Comparison of ENCODE assay signal across 21 cellular contexts in the genomic region with DNA sequence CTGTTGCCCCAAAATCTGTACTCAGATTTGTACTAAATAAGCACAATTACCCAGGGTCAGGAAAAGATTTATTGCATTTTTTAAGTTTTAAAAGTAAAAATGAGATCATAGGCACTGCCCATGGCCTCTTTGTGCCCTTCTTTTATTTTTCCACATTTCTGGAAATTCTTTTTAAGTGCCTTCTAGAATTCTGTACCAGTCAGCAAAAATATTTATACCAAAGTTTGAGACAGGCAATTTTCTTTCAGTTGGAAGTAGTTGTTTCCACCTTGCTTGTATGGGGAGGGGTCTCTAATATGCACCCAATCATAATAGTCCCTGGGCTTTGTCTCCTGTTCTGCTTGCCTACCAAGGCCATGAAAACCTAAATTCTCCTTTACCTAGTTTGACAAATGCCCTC. TPM values are rescaled to one million over a fixed set of nuclear protein-coding genes. Genes with fewer than 3 reads are reported as not detected.
DNase-seq lines count a peak whose midpoint lies in the region; ATAC-seq, FAIRE-seq and TF ChIP-seq lines count a peak whose summit lies in the region.
"Had no signal": no experiment of that assay in that cellular context is flagged by ENCODE, and none has a peak within 500 bp of the region (broad histone marks: within the 10 kb centered on the region; RNA-seq: fewer than 3 reads in every experiment).

No MANE protein-coding gene starts in this region.

- H3K4me2 ChIP-seq in A549, result no peak overlapping the region
- H3K4me2 ChIP-seq in H9 (ENCODE audit: insufficient read depth, insufficient read length, low read length), result no peak overlapping the region
- H3K4me2 ChIP-seq in K562 (ENCODE audit: insufficient read depth, low read length), result no peak overlapping the region
- H3K4me2 ChIP-seq in hepatocyte, result no peak overlapping the region
- H3K4me2 ChIP-seq: BLaER1 treated with 17β-estradiol and CSF1 and Interleukin-3, amounts not matched to agents 10 nM and 100 nM had no signal

- no peak for TF ChIP-seq POLR2A in A549 (IDR thresholded peaks at IDR 0.05; ENCODE audit: low read length)
- TF ChIP-seq POLR2A in K562 (conservative IDR thresholded peaks at IDR 0.05), result no peak

- peaks cover under 1% of the 10 kb centered on the region for H3K23me2 ChIP-seq in H9 (ENCODE audit: insufficient read length, low read depth, low read length, poor library complexity, severe bottlenecking)

- no peak overlapping the region for H3K4me3 ChIP-seq in A549
- no peak overlapping the region for H3K4me3 ChIP-seq in K562
- no peak overlapping the region for H3K4me3 ChIP-seq in hepatocyte
- H3K4me3 ChIP-seq: BLaER1 treated with 17β-estradiol and CSF1 and Interleukin-3, amounts not matched to agents 10 nM and 100 nM had no signal

- TF ChIP-seq RAD21 in A549 (conservative IDR thresholded peaks at IDR 0.05 in 1 of 2, IDR thresholded peaks at IDR 0.05 in 1 of 2) (no peak), K562 (CRISPR knock-in tag; conservative IDR thresholded peaks at IDR 0.05 in 1 of 2, IDR thresholded peaks at IDR 0.05 in 1 of 2) (no peak)

- no peaks in the 10 kb centered on the region for H3K9me3 Mint-ChIP-seq in H9
- H3K9me3 Mint-ChIP-seq: CD4-positive, alpha-beta T cell; CD8-positive, alpha-beta T cell had no signal

- H3K9ac ChIP-seq in H9 (ENCODE audit: extremely low read depth, insufficient read length, low read length), result no peak overlapping the region
- no peak overlapping the region for H3K9ac ChIP-seq in K562 (ENCODE audit: insufficient read depth in 1 of 2, low read depth in 2 of 2, low read length in 2 of 2)
- H3K9ac ChIP-seq: BLaER1 treated with 17β-estradiol and CSF1 and Interleukin-3, amounts not matched to agents 10 nM and 100 nM had no signal

- H3K27me3 ChIP-seq in H9 (ENCODE audit: insufficient read depth, low read length) (no peaks in the 10 kb centered on the region), K562 (ENCODE audit: control insufficient read depth in 2 of 2, insufficient read depth in 2 of 2, low read length in 2 of 2) (peaks cover 0 to 13% of the 10 kb centered on the region in 2 experiments; a peak in 1 of 5 replicates), hepatocyte (no peaks in the 10 kb centered on the region)
- H3K27me3 ChIP-seq: BLaER1 treated with 17β-estradiol and CSF1 and Interleukin-3, amounts not matched to agents 10 nM and 100 nM had no signal

- H2BK120ac ChIP-seq in H9 (ENCODE audit: low read depth, low read length, poor library complexity, severe bottlenecking), result no peak overlapping the region

- no peaks in the 10 kb centered on the region for H3K36me3 ChIP-seq in K562 (ENCODE audit: control insufficient read depth, insufficient read depth, low read length)
- no peaks in the 10 kb centered on the region for H3K36me3 ChIP-seq in hepatocyte (replicated peaks; ENCODE audit: insufficient read depth, low read depth)
- H3K36me3 ChIP-seq: BLaER1 treated with 17β-estradiol and CSF1 and Interleukin-3, amounts not matched to agents 10 nM and 100 nM had no signal

- H3K4me1 Mint-ChIP-seq in H9, result peaks cover 18 to 24% of the 10 kb centered on the region in 2 experiments

- no peak overlapping the region for H2BK15ac ChIP-seq in H9 (ENCODE audit: low read depth, low read length)

- no peaks in the 10 kb centered on the region for H3K79me1 ChIP-seq in H9 (ENCODE audit: insufficient read depth, low read depth, low read length, poor library complexity, severe bottlenecking)

- intact Hi-C loops in K562 (cut with micrococcal nuclease), result loop anchor here (5.0 kb wide), 1 partner anchor 411 kb away; no protein-coding TSS in a partner anchor

- no peaks in the 10 kb centered on the region for H3K36me3 Mint-ChIP-seq in H9 (ENCODE audit: insufficient read depth in 1 of 3, low read depth in 3 of 3)
- H3K36me3 Mint-ChIP-seq: CD8-positive, alpha-beta T cell had no signal

- no peaks in the 10 kb centered on the region for H3K9me1 ChIP-seq in K562 (ENCODE audit: control insufficient read depth, insufficient read depth, low read length)

- H3K9me3 ChIP-seq in A549 (no peaks in the 10 kb centered on the region), H9 (ENCODE audit: control insufficient read depth, low read depth, low read length) (no peaks in the 10 kb centered on the region), K562 (replicated peaks; ENCODE audit: control insufficient read depth, insufficient read depth, low read depth, low read length) (no peaks in the 10 kb centered on the region), hepatocyte (ENCODE audit: low read depth) (no peaks in the 10 kb centered on the region)
- H3K9me3 ChIP-seq: BLaER1 treated with 17β-estradiol and CSF1 and Interleukin-3, amounts not matched to agents 10 nM and 100 nM; Caco-2 had no signal

- H2BK12ac ChIP-seq in H9 (ENCODE audit: insufficient read length, low read depth, low read length), result peak overlapping the region; percentile 58

- no peak for ATAC-seq in A549
- ATAC-seq in K562, result no peak
- ATAC-seq: CD8-positive, alpha-beta T cell had no signal

- H3K56ac ChIP-seq in H9 (ENCODE audit: insufficient read length, low read depth, low read length), result no peak overlapping the region

- H3K27ac ChIP-seq in A549 (no peak overlapping the region), H9 (ENCODE audit: insufficient read length, low read depth, low read length) (no peak overlapping the region), K562 (ENCODE audit: extremely low read depth, low read depth, low read length) (no peak overlapping the region), hepatocyte (no peak overlapping the region)
- H3K27ac ChIP-seq: BLaER1 treated with 17β-estradiol and CSF1 and Interleukin-3, amounts not matched to agents 10 nM and 100 nM; C4-2B had no signal

- no peak for TF ChIP-seq CTCF in A549 (IDR thresholded peaks at IDR 0.05)
- TF ChIP-seq CTCF in H9 (conservative IDR thresholded peaks at IDR 0.05), result no peak
- TF ChIP-seq CTCF in K562 (IDR thresholded peaks at IDR 0.05 in 2 of 3, conservative IDR thresholded peaks at IDR 0.05 in 1 of 3; ENCODE audit: insufficient read depth in 2 of 3, low read depth in 1 of 3, low read length in 3 of 3), result no peak
- TF ChIP-seq CTCF in hepatocyte (IDR thresholded peaks at IDR 0.05; ENCODE audit: poor library complexity), result no peak

- no peak overlapping the region for H3K18ac ChIP-seq in H9 (ENCODE audit: insufficient read length, low read depth, low read length)

- H3K79me2 ChIP-seq in H9 (ENCODE audit: insufficient read depth, low read length), result no peaks in the 10 kb centered on the region
- no peaks in the 10 kb centered on the region for H3K79me2 ChIP-seq in K562 (ENCODE audit: control insufficient read depth, insufficient read depth, low read length)
- H3K79me2 ChIP-seq in hepatocyte, result no peaks in the 10 kb centered on the region

- no peak overlapping the region for H4K8ac ChIP-seq in H9 (replicated peaks; ENCODE audit: insufficient read length, low read depth, low read length)

- H2BK20ac ChIP-seq in H9 (ENCODE audit: low read depth, low read length, poor library complexity, severe bottlenecking), result no peak overlapping the region

- CTCF ChIA-PET in A549 (lab: Yijun Ruan, JAX) (interaction anchor here (1.1 to 12.1 kb wide), 5 partner anchors 10 to 78 kb away, joined by 3 to 178 read pairs (median 12); no protein-coding TSS in a partner anchor), K562 (lab: Yijun Ruan, JAX; ENCODE audit: low intra/inter-chr PET ratio) (no interaction called here)

- no peak for DNase-seq in A549 (ENCODE audit: low read depth in 1 of 2, low spot score in 1 of 2)
- DNase-seq in H9, result no peak
- DNase-seq in K562 (ENCODE audit: extremely low read depth in 1 of 4, low spot score in 3 of 4), result no peak
- no peak for DNase-seq in GM19240 (ENCODE audit: insufficient read length, low spot score)
- DNase-seq in hepatocyte (ENCODE audit: low spot score), result no peak
- DNase-seq: 8988T; AML-193; Caco-2; Calu3; CD4-positive, alpha-beta T cell; CD8-positive, alpha-beta T cell; DMS79 treated with DMSO at 0.1 percent for 48 hours; GF-D8 had no signal

- no peak overlapping the region for H2BK5ac ChIP-seq in H9 (ENCODE audit: insufficient read length, low read length)

- H3K23ac ChIP-seq in H9 (ENCODE audit: insufficient read length, low read depth, low read length), result no peak overlapping the region

- H2AFZ ChIP-seq in H9 (ENCODE audit: low read length), result no peak overlapping the region
- H2AFZ ChIP-seq in K562 (ENCODE audit: low read depth, low read length), result no peak overlapping the region
- H2AFZ ChIP-seq in hepatocyte, result no peak overlapping the region

- POLR2A ChIA-PET in A549 (lab: Yijun Ruan, JAX) (no interaction called here), K562 (lab: Yijun Ruan, JAX) (interaction anchor here (0.6 kb wide), 1 partner anchor 69 kb away, joined by 3 read pairs; no protein-coding TSS in a partner anchor)

- H4K91ac ChIP-seq in H9 (ENCODE audit: insufficient read length, low read depth, low read length), result no peak overlapping the region

- no peak for FAIRE-seq in A549 (lab: Jason Lieb, UNC)
- FAIRE-seq in K562 (lab: Jason Lieb, UNC), result no peak
- FAIRE-seq: A204.1, D721Med, G401.6, GM12891, GM19239 had no signal

- no peak for TF ChIP-seq EP300 in A549 (IDR thresholded peaks at IDR 0.05)
- no peak for TF ChIP-seq EP300 in K562 (IDR thresholded peaks at IDR 0.05; ENCODE audit: low read length)

- no peak overlapping the region for H4K5ac ChIP-seq in H9 (ENCODE audit: insufficient read length, low read depth, low read length)

- no TSS peak for BruUV-seq in K562 (replicated peaks; lab: Mats Ljungman, UMichigan)

- H3K14ac ChIP-seq in H9 (ENCODE audit: insufficient read depth, low read length), result no peak overlapping the region

- H3K27ac Mint-ChIP-seq in H9, result no peak overlapping the region
- H3K27ac Mint-ChIP-seq: B cell; CD4-positive, alpha-beta T cell; CD8-positive, alpha-beta T cell had no signal

- no peaks in the 10 kb centered on the region; the same call in none of the 2 replicates for H3K27me3 Mint-ChIP-seq in H9 (ENCODE audit: low read depth)

- no peak overlapping the region for H3T11ph ChIP-seq in H9 (ENCODE audit: low read length)

- no peaks in the 10 kb centered on the region for H3K9me2 ChIP-seq in hepatocyte (replicated peaks; ENCODE audit: insufficient read depth)

- no peaks in the 10 kb centered on the region for H4K20me1 ChIP-seq in H9 (ENCODE audit: control insufficient read depth, insufficient read depth, insufficient read length)
- H4K20me1 ChIP-seq in K562 (replicated peaks; ENCODE audit: control insufficient read depth, insufficient read depth, low read length), result no peaks in the 10 kb centered on the region
- H4K20me1 ChIP-seq in hepatocyte (ENCODE audit: insufficient read depth, poor library complexity, severe bottlenecking), result no peaks in the 10 kb centered on the region
- H4K20me1 ChIP-seq: BLaER1 treated with 17β-estradiol and CSF1 and Interleukin-3, amounts not matched to agents 10 nM and 100 nM had no signal

- no peak overlapping the region for H2AK5ac ChIP-seq in H9 (ENCODE audit: insufficient read length, low read length)

- no peak overlapping the region for H3K4ac ChIP-seq in H9 (ENCODE audit: low read depth, low read length)

- H3K4me1 ChIP-seq in A549 (no peaks in the 10 kb centered on the region), H9 (ENCODE audit: insufficient read depth, low read length) (peaks cover 5% of the 10 kb centered on the region; the same call in 1 of the 2 replicates), K562 (replicated peaks in 1 of 2; ENCODE audit: control insufficient read depth in 2 of 2, insufficient read depth in 2 of 2, low read length in 2 of 2) (no peaks in the 10 kb centered on the region; a peak in 1 of 5 replicates), hepatocyte (ENCODE audit: insufficient read depth) (no peaks in the 10 kb centered on the region)
- H3K4me1 ChIP-seq: Caco-2 had no signal

- no peak overlapping the region for H3K4me3 Mint-ChIP-seq in H9
- H3K4me3 Mint-ChIP-seq: B cell; CD4-positive, alpha-beta T cell; CD8-positive, alpha-beta T cell had no signal

- in situ Hi-C loops in K562 (cut with MboI), result loop anchor here (25.0 kb wide), 1 partner anchor 816 kb away; no protein-coding TSS in a partner anchor

RNA-seq across cellular contexts. Expression of a gene that starts 5.6 kb away (rescaled TPM):
- polyA plus RNA-seq in A549 (2011; rRNA removed) (54.4 and 56.9 TPM in 2 replicates), A549 (2017; fragmentation: RNase III; extraction: RNeasy Plus Mini Kit Qiagen cat#74134 plus additional on column Dnase treatment) (31.8 to 32.4 TPM (median 32.3 TPM) in 3 replicates), K562 (2011; rRNA removed) (14.2 and 22.5 TPM in 2 replicates), K562 (2014; fragmentation: Illumina TruSeq; extraction: Trizol) (19.4 and 22.1 TPM in 2 replicates), K562 (2014; fragmentation: Nextera tagmentation; extraction: Ambion mirVana) (10 to 100 TPM in 1 of 2 experiments, 1 to 10 TPM in 1; 5.5 to 11.2 TPM), K562 (2014; rRNA removed) (15.0 and 18.0 TPM in 2 replicates), hepatocyte (19.0 and 20.2 TPM in 2 replicates)
- 8.3 and 9.2 TPM in 2 replicates for polyA plus RNA-seq in A549 (2012; cell fraction: cytosol; rRNA removed)
- 6.2 and 10.1 TPM in 2 replicates for polyA plus RNA-seq in A549 (2012; cell fraction: nucleus; rRNA removed)
- 40.4 and 42.9 TPM in 2 replicates for polyA minus RNA-seq in A549 (2011; rRNA and poly(A)+ RNA removed)
- total RNA-seq in H9 (2021) (45.4 and 48.5 TPM in 2 replicates), K562 (2014; rRNA removed) (12.7 and 13.9 TPM in 2 replicates), K562 (2014; rRNA removed; fragmentation: Illumina TruSeq; extraction: Trizol) (22.9 and 30.4 TPM in 2 replicates), K562 (2015; rRNA removed; fragmentation: Illumina TruSeq; extraction: Trizol) (24.3 and 25.0 TPM in 2 replicates), K562 (2021) (21.2 and 23.3 TPM in 2 replicates), hepatocyte (20.1 and 21.7 TPM in 2 replicates)
- total RNA-seq in K562 (2011; cell fraction: chromatin; rRNA removed; ENCODE audit: low replicate concordance), result 11.4 and 18.1 TPM in 2 replicates
- 4.0 and 5.4 TPM in 2 replicates for total RNA-seq in K562 (2011; cell fraction: nucleolus; rRNA removed)
- total RNA-seq in K562 (2011; cell fraction: nucleoplasm; rRNA removed), result 7.6 and 8.2 TPM in 2 replicates
- 3.4 and 8.2 TPM in 2 replicates for polyA plus RNA-seq in K562 (2011; cell fraction: cytosol; rRNA removed)
- polyA plus RNA-seq in K562 (2011; cell fraction: nucleus; rRNA removed), result 9.0 and 11.0 TPM in 2 replicates
- 23.2 and 23.5 TPM in 2 replicates for polyA plus RNA-seq in K562 (2012)
- polyA minus RNA-seq in K562 (2011; rRNA and poly(A)+ RNA removed), result 39.5 and 39.8 TPM in 2 replicates
- 8.5 and 9.6 TPM in 2 replicates for polyA minus RNA-seq in K562 (2011; cell fraction: cytosol; rRNA and poly(A)+ RNA removed)
- polyA minus RNA-seq in K562 (2011; cell fraction: nucleus; rRNA and poly(A)+ RNA removed), result 6.3 and 12.3 TPM in 2 replicates
